In genomic region chr17:28877150-28877711, GRCh38 we compare ENCODE assay signal across 5 cellular contexts. TPM values are rescaled to one million over a fixed set of nuclear protein-coding genes. Genes with fewer than 3 reads are reported as not detected.
DNase-seq lines count a peak whose midpoint lies in the region; ATAC-seq, FAIRE-seq and TF ChIP-seq lines count a peak whose summit lies in the region.
"Not testable (repeated sequence)": the region's sequence is repeated elsewhere in the genome, so short reads cannot be mapped to it uniquely, and the experiment has no call there.

No MANE protein-coding gene starts in this region.

- H3K4me3 ChIP-seq in CD4-positive, CD25-positive, alpha-beta regulatory T cell (ENCODE audit: low read depth, low read length); RWPE2 (ENCODE audit: severe bottlenecking); K562; H1 (ENCODE audit: extremely low read depth in 1 of 4, insufficient read depth in 2 of 4, low read depth in 3 of 4, low read length in 4 of 4): not testable (repeated sequence)

- not testable (repeated sequence) for H4K5ac ChIP-seq in H1 (ENCODE audit: insufficient read length, low read depth, low read length)

- peaks cover 0 to 13% (median 5%) of the 10 kb centered on the region in 4 donors for H3K4me1 Mint-ChIP-seq in CD4-positive, CD25-positive, alpha-beta regulatory T cell
- H3K4me1 Mint-ChIP-seq in stimulated activated naive B cell treated with anti-CD40 and anti-IgM and Interleukin-4, amounts not matched to agents 10 μg/mL and 1 μg/mL and 100 μg/mL, for 72 hours, result peaks cover 16 to 25% of the 10 kb centered on the region in 2 donors

- peak overlapping the region in 2 of 3 donors; percentile 54 to 69 for H3K27ac Mint-ChIP-seq in CD4-positive, CD25-positive, alpha-beta regulatory T cell
- H3K27ac Mint-ChIP-seq in stimulated activated naive B cell treated with anti-CD40 and anti-IgM and Interleukin-4, amounts not matched to agents 10 μg/mL and 1 μg/mL and 100 μg/mL, for 72 hours, result peak overlapping the region; percentile 42

- H3K4ac ChIP-seq in H1 (replicated peaks; ENCODE audit: insufficient read length, low read depth, low read length), result not testable (repeated sequence)

- TF ChIP-seq EP300 in K562 (IDR thresholded peaks at IDR 0.05; ENCODE audit: low read length); H1 (IDR thresholded peaks at IDR 0.05; ENCODE audit: borderline replicate concordance in 1 of 2, low read depth in 2 of 2, low read length in 2 of 2): not testable (repeated sequence)

- POLR2A ChIA-PET in K562 (lab: Yijun Ruan, JAX), result interaction anchor here (1.1 kb wide), 2 partner anchors 52 to 151 kb away, joined by 3 read pairs; partner anchors contain the start of gene TLCD1
- POLR2A ChIA-PET in H1 (lab: Charles Lee; ENCODE audit: partially characterized antibody), result interaction anchor here (1.0 kb wide), 1 partner anchor 173 kb away, joined by 3 read pairs; no protein-coding TSS in a partner anchor

- not testable (repeated sequence) for H3K27me3 Mint-ChIP-seq in CD4-positive, CD25-positive, alpha-beta regulatory T cell; stimulated activated naive B cell treated with anti-CD40 and anti-IgM and Interleukin-4, amounts not matched to agents 10 μg/mL and 1 μg/mL and 100 μg/mL, for 72 hours

- FAIRE-seq in K562 (lab: Jason Lieb, UNC); H1 (lab: Jason Lieb, UNC): not testable (repeated sequence)

- not testable (repeated sequence) for H2AK5ac ChIP-seq in H1 (ENCODE audit: low read depth, low read length)

- H3K27me3 ChIP-seq in CD4-positive, CD25-positive, alpha-beta regulatory T cell (ENCODE audit: control insufficient read depth, insufficient read depth, low read length); RWPE2 (ENCODE audit: insufficient read depth, poor library complexity, severe bottlenecking); K562 (ENCODE audit: control insufficient read depth in 2 of 2, insufficient read depth in 2 of 2, low read length in 2 of 2); H1 (replicated peaks in 1 of 4; ENCODE audit: control insufficient read depth in 3 of 4, extremely low read depth in 1 of 4, insufficient read depth in 3 of 4, low read length in 3 of 4): not testable (repeated sequence)

- H4K91ac ChIP-seq in H1 (replicated peaks; ENCODE audit: insufficient read length, low read length), result not testable (repeated sequence)

- H2AFZ ChIP-seq in K562 (ENCODE audit: low read depth, low read length); H1 (ENCODE audit: low read length): not testable (repeated sequence)

- not testable (repeated sequence) for H4K20me1 ChIP-seq in K562 (replicated peaks; ENCODE audit: control insufficient read depth, insufficient read depth, low read length); H1 (replicated peaks in 1 of 2; ENCODE audit: control insufficient read depth in 1 of 2, insufficient read depth in 2 of 2, low read length in 2 of 2)

- not testable (repeated sequence) for H2BK12ac ChIP-seq in H1 (ENCODE audit: low read depth, low read length)

- not testable (repeated sequence) for H3K23ac ChIP-seq in H1 (ENCODE audit: insufficient read length)

- H3K23me2 ChIP-seq in H1 (ENCODE audit: low read depth, low read length), result not testable (repeated sequence)

- not testable (repeated sequence) for H2BK20ac ChIP-seq in H1 (ENCODE audit: low read length)

- not testable (repeated sequence) for H2BK120ac ChIP-seq in H1 (replicated peaks; ENCODE audit: low read depth, low read length)

- H3K36me3 ChIP-seq in CD4-positive, CD25-positive, alpha-beta regulatory T cell (ENCODE audit: control insufficient read depth, insufficient read depth, low read length), result peaks cover 33% of the 10 kb centered on the region
- peaks cover 36% of the 10 kb centered on the region for H3K36me3 ChIP-seq in RWPE2 (ENCODE audit: low read depth)
- peaks cover 43% of the 10 kb centered on the region for H3K36me3 ChIP-seq in K562 (ENCODE audit: control insufficient read depth, insufficient read depth, low read length)
- peaks cover 9 to 27% (median 19%) of the 10 kb centered on the region in 4 experiments; a peak in 6 of 8 replicates for H3K36me3 ChIP-seq in H1 (ENCODE audit: control insufficient read depth in 2 of 4, insufficient read depth in 4 of 4, low read length in 3 of 4)

- H3K14ac ChIP-seq in H1 (ENCODE audit: insufficient read length), result not testable (repeated sequence)

- intact Hi-C loops in K562 (cut with micrococcal nuclease), result not testable (repeated sequence)

- WGBS in K562 (ENCODE audit: insufficient coverage, low coverage, missing lambda C conversion rate), result 92% methylated on average over 6 of the region's 6 CpGs
- WGBS in H1 (ENCODE audit: extremely low coverage in 1 of 2, insufficient coverage in 1 of 2, insufficient read length in 1 of 2, insufficient replicate concordance in 2 of 2, low coverage in 1 of 2, low lambda C conversion rate in 2 of 2, missing lambda C conversion rate in 1 of 2), 2 experiments, result 85% methylated on average over 5 of the region's 6 CpGs; no CpG with 5 or more reads in 1 of the 2 experiments

- H3K9me3 Mint-ChIP-seq in CD4-positive, CD25-positive, alpha-beta regulatory T cell; stimulated activated naive B cell treated with anti-CD40 and anti-IgM and Interleukin-4, amounts not matched to agents 10 μg/mL and 1 μg/mL and 100 μg/mL, for 72 hours: not testable (repeated sequence)

- not testable (repeated sequence) for H3K9ac ChIP-seq in K562 (ENCODE audit: insufficient read depth in 1 of 2, low read depth in 2 of 2, low read length in 2 of 2); H1 (replicated peaks in 1 of 4; ENCODE audit: extremely low read depth in 1 of 4, low read depth in 3 of 4, low read length in 3 of 4)

- in situ Hi-C loops in K562 (cut with MboI), result not testable (repeated sequence)

- not testable (repeated sequence) for H3K56ac ChIP-seq in H1 (replicated peaks; ENCODE audit: insufficient read length, low read depth, low read length)

- not testable (repeated sequence) for H3K79me2 ChIP-seq in K562 (ENCODE audit: control insufficient read depth, insufficient read depth, low read length); H1 (ENCODE audit: control insufficient read depth in 1 of 2, insufficient read depth in 2 of 2, low read length in 2 of 2)

- H3K4me2 ChIP-seq in K562 (ENCODE audit: insufficient read depth, low read length); H1 (ENCODE audit: insufficient read depth in 1 of 2, low read depth in 2 of 2, low read length in 2 of 2): not testable (repeated sequence)

- TF ChIP-seq POLR2A in K562 (conservative IDR thresholded peaks at IDR 0.05); H1 (IDR thresholded peaks at IDR 0.05; ENCODE audit: control extremely low read depth in 1 of 2, low read depth in 2 of 2, low read length in 2 of 2): not testable (repeated sequence)

- not testable (repeated sequence) for H3K4me1 ChIP-seq in CD4-positive, CD25-positive, alpha-beta regulatory T cell (ENCODE audit: control insufficient read depth, insufficient read depth, low read length, poor library complexity, severe bottlenecking); H1 (replicated peaks in 1 of 4; ENCODE audit: control insufficient read depth in 3 of 4, insufficient read depth in 4 of 4, low read length in 3 of 4)
- H3K4me1 ChIP-seq in RWPE2 (ENCODE audit: insufficient read depth, poor library complexity, severe bottlenecking) (peaks cover 23% of the 10 kb centered on the region), K562 (replicated peaks in 1 of 2; ENCODE audit: control insufficient read depth in 2 of 2, insufficient read depth in 2 of 2, low read length in 2 of 2) (peaks cover 45 to 48% of the 10 kb centered on the region in 2 experiments)

- not testable (repeated sequence) for H3K4me3 Mint-ChIP-seq in CD4-positive, CD25-positive, alpha-beta regulatory T cell; stimulated activated naive B cell treated with anti-CD40 and anti-IgM and Interleukin-4, amounts not matched to agents 10 μg/mL and 1 μg/mL and 100 μg/mL, for 72 hours

- H3K79me1 ChIP-seq in H1 (ENCODE audit: low read depth, low read length), result not testable (repeated sequence)

- not testable (repeated sequence) for TF ChIP-seq RAD21 in K562 (CRISPR knock-in tag; conservative IDR thresholded peaks at IDR 0.05 in 1 of 2, IDR thresholded peaks at IDR 0.05 in 1 of 2); H1 (IDR thresholded peaks at IDR 0.05 in 1 of 2, conservative IDR thresholded peaks at IDR 0.05 in 1 of 2; ENCODE audit: low read depth in 2 of 2, low read length in 2 of 2)

- not testable (repeated sequence) for H2BK15ac ChIP-seq in H1 (ENCODE audit: low read length)

- ATAC-seq in CD4-positive, CD25-positive, alpha-beta regulatory T cell (ENCODE audit: low read depth in 2 of 2); RWPE2 (ENCODE audit: low read depth); K562; stimulated activated naive B cell treated with anti-CD40 and anti-IgM and Interleukin-4, amounts not matched to agents 10 μg/mL and 1 μg/mL and 100 μg/mL, for 72 hours (replicated peaks): not testable (repeated sequence)

- H4K8ac ChIP-seq in H1 (ENCODE audit: extremely low read depth, insufficient read depth, low read length), result not testable (repeated sequence)

- H3K9me1 ChIP-seq in K562 (ENCODE audit: control insufficient read depth, insufficient read depth, low read length), result not testable (repeated sequence)

- H3K27ac ChIP-seq in CD4-positive, CD25-positive, alpha-beta regulatory T cell (ENCODE audit: insufficient read depth, low read length, poor library complexity, severe bottlenecking); K562 (ENCODE audit: extremely low read depth, low read depth, low read length); H1 (ENCODE audit: low read depth, low read length): not testable (repeated sequence)
- H3K27ac ChIP-seq in RWPE2 (ENCODE audit: poor library complexity, severe bottlenecking), result peak overlapping the region; percentile 65

- not testable (repeated sequence) for H3K9me3 ChIP-seq in CD4-positive, CD25-positive, alpha-beta regulatory T cell (ENCODE audit: control insufficient read depth in 2 of 2, low read length in 2 of 2); RWPE2 (ENCODE audit: severe bottlenecking); K562 (replicated peaks; ENCODE audit: control insufficient read depth, insufficient read depth, low read depth, low read length); H1 (ENCODE audit: insufficient read depth in 2 of 2, low read depth in 1 of 2, low read length in 1 of 2)

- CTCF ChIA-PET in K562 (lab: Yijun Ruan, JAX; ENCODE audit: low intra/inter-chr PET ratio), result not testable (repeated sequence)
- CTCF ChIA-PET in H1 (lab: Charles Lee; ENCODE audit: partially characterized antibody), result interaction anchor here (0.9 to 5.7 kb wide), 4 partner anchors 25 to 147 kb away, joined by 4 to 73 read pairs (median 17); partner anchors contain the start of gene DHRS13

- not testable (repeated sequence) for H3K18ac ChIP-seq in H1 (ENCODE audit: extremely low read depth, low read length)

- not testable (repeated sequence) for TF ChIP-seq CTCF in RWPE2 (IDR thresholded peaks at IDR 0.05; ENCODE audit: poor library complexity, severe bottlenecking); K562 (IDR thresholded peaks at IDR 0.05 in 2 of 3, conservative IDR thresholded peaks at IDR 0.05 in 1 of 3; ENCODE audit: insufficient read depth in 2 of 3, low read depth in 1 of 3, low read length in 3 of 3); H1 (IDR thresholded peaks at IDR 0.05; ENCODE audit: control extremely low read depth in 1 of 3, insufficient read depth in 1 of 3, low read depth in 1 of 3, low read length in 3 of 3)

- peaks cover 24% of the 10 kb centered on the region for H3K36me3 Mint-ChIP-seq in CD4-positive, CD25-positive, alpha-beta regulatory T cell
- H3K36me3 Mint-ChIP-seq in stimulated activated naive B cell treated with anti-CD40 and anti-IgM and Interleukin-4, amounts not matched to agents 10 μg/mL and 1 μg/mL and 100 μg/mL, for 72 hours, result peaks cover 26 to 41% of the 10 kb centered on the region in 2 donors

- BruUV-seq in K562 (replicated peaks; lab: Mats Ljungman, UMichigan), result not testable (repeated sequence)

- not testable (repeated sequence) for H2BK5ac ChIP-seq in H1 (ENCODE audit: low read depth, low read length)

- not testable (repeated sequence) for DNase-seq in CD4-positive, CD25-positive, alpha-beta regulatory T cell; RWPE2 (ENCODE audit: low spot score); K562 (ENCODE audit: extremely low read depth in 1 of 4, low spot score in 3 of 4); H1 (ENCODE audit: low read depth in 1 of 2, low spot score in 2 of 2); stimulated activated naive B cell treated with anti-CD40 and anti-IgM and Interleukin-4, amounts not matched to agents 10 μg/mL and 1 μg/mL and 100 μg/mL, for 72 hours

RNA-seq across cellular contexts. Expression of gene FLOT2, which starts 20.3 kb away (rescaled TPM):
- total RNA-seq in CD4-positive, CD25-positive, alpha-beta regulatory T cell, result 167 TPM
- polyA plus RNA-seq in CD4-positive, CD25-positive, alpha-beta regulatory T cell, result 100 to 1,000 TPM; 268 to 345 (median 303) TPM
- total RNA-seq in K562 (2011; cell fraction: chromatin; rRNA removed; ENCODE audit: low replicate concordance), result 71.3 and 104 TPM in 2 replicates
- total RNA-seq in K562 (2011; cell fraction: nucleolus; rRNA removed), result 66.8 and 70.7 TPM in 2 replicates
- total RNA-seq in K562 (2011; cell fraction: nucleoplasm; rRNA removed), result 69.2 and 74.4 TPM in 2 replicates
- total RNA-seq in K562 (2014; rRNA removed), result 41.7 and 47.7 TPM in 2 replicates
- 22.8 and 28.5 TPM in 2 replicates for total RNA-seq in K562 (2014; rRNA removed; fragmentation: Illumina TruSeq; extraction: Trizol)
- total RNA-seq in K562 (2015; rRNA removed; fragmentation: Illumina TruSeq; extraction: Trizol), result 38.1 and 40.6 TPM in 2 replicates
- 138 and 143 TPM in 2 replicates for total RNA-seq in K562 (2021)
- polyA plus RNA-seq in K562 (2011; rRNA removed), result 90.8 and 99.7 TPM in 2 replicates
- 118 and 151 TPM in 2 replicates for polyA plus RNA-seq in K562 (2011; cell fraction: cytosol; rRNA removed)
- 86.5 and 110 TPM in 2 replicates for polyA plus RNA-seq in K562 (2011; cell fraction: nucleus; rRNA removed)
- polyA plus RNA-seq in K562 (2012), result 106 and 168 TPM in 2 replicates
- polyA plus RNA-seq in K562 (2014; fragmentation: Illumina TruSeq; extraction: Trizol), result 87.8 and 95.5 TPM in 2 replicates
- 10 to 100 TPM; 17.5 to 30.1 TPM for polyA plus RNA-seq in K562 (2014; fragmentation: Nextera tagmentation; extraction: Ambion mirVana)
- polyA plus RNA-seq in K562 (2014; rRNA removed), result 72.2 and 72.7 TPM in 2 replicates
- polyA minus RNA-seq in K562 (2011; rRNA and poly(A)+ RNA removed), result 114 and 143 TPM in 2 replicates
- 86.6 and 88.6 TPM in 2 replicates for polyA minus RNA-seq in K562 (2011; cell fraction: cytosol; rRNA and poly(A)+ RNA removed)
- 16.2 and 18.3 TPM in 2 replicates for polyA minus RNA-seq in K562 (2011; cell fraction: nucleus; rRNA and poly(A)+ RNA removed)
- 116 and 121 TPM in 2 replicates for total RNA-seq in H1 (2021; fragmentation: NEBNext Ultra II Directional; extraction: Animal tissue kit (Norgen Biotek cat#: 25700))
- 189 and 209 TPM in 2 replicates for polyA plus RNA-seq in H1 (2011; rRNA removed)
- 133 TPM for polyA plus RNA-seq in H1 (2011; cell fraction: cytosol; rRNA removed)
- polyA plus RNA-seq in H1 (2011; cell fraction: nucleus; rRNA removed), result 102 TPM
- 101 to 164 TPM (median 143 TPM) in 4 replicates for polyA plus RNA-seq in H1 (2012, experiment 1 of 2)
- 179 TPM for polyA plus RNA-seq in H1 (2012, experiment 2 of 2)
- polyA plus RNA-seq in H1 (2013, experiment 1 of 2), result 85.5 TPM
- polyA plus RNA-seq in H1 (2013, experiment 2 of 2), result 66.9 TPM
- 128 and 140 TPM in 2 replicates for polyA minus RNA-seq in H1 (2011; rRNA and poly(A)+ RNA removed)
- 88.1 TPM for polyA minus RNA-seq in H1 (2011; cell fraction: cytosol; rRNA and poly(A)+ RNA removed)
- 31.3 TPM for polyA minus RNA-seq in H1 (2011; cell fraction: nucleus; rRNA and poly(A)+ RNA removed)

RNA-seq across cellular contexts. Expression of gene ERAL1, which starts 22.4 kb away (rescaled TPM):
- 22.1 TPM for total RNA-seq in CD4-positive, CD25-positive, alpha-beta regulatory T cell
- polyA plus RNA-seq in CD4-positive, CD25-positive, alpha-beta regulatory T cell, result 10 to 100 TPM; 37.7 to 44.9 (median 42.7) TPM
- 47.5 and 136 TPM in 2 replicates for total RNA-seq in K562 (2011; cell fraction: chromatin; rRNA removed; ENCODE audit: low replicate concordance)
- total RNA-seq in K562 (2011; cell fraction: nucleolus; rRNA removed), result 90.7 and 91.3 TPM in 2 replicates
- 66.9 and 68.4 TPM in 2 replicates for total RNA-seq in K562 (2011; cell fraction: nucleoplasm; rRNA removed)
- total RNA-seq in K562 (2014; rRNA removed) (65.2 and 82.2 TPM in 2 replicates), K562 (2014; rRNA removed; fragmentation: Illumina TruSeq; extraction: Trizol) (35.9 and 37.5 TPM in 2 replicates), K562 (2015; rRNA removed; fragmentation: Illumina TruSeq; extraction: Trizol) (42.2 and 44.8 TPM in 2 replicates), K562 (2021) (97.5 and 98.3 TPM in 2 replicates)
- polyA plus RNA-seq in K562 (2011; rRNA removed) (123 and 132 TPM in 2 replicates), K562 (2014; fragmentation: Illumina TruSeq; extraction: Trizol) (143 and 149 TPM in 2 replicates), K562 (2014; fragmentation: Nextera tagmentation; extraction: Ambion mirVana) (100 to 1,000 TPM; 306 to 351 TPM), K562 (2014; rRNA removed) (106 and 135 TPM in 2 replicates), H1 (2011; rRNA removed) (122 and 143 TPM in 2 replicates)
- 145 and 255 TPM in 2 replicates for polyA plus RNA-seq in K562 (2011; cell fraction: cytosol; rRNA removed)
- 106 and 137 TPM in 2 replicates for polyA plus RNA-seq in K562 (2011; cell fraction: nucleus; rRNA removed)
- polyA plus RNA-seq in K562 (2012), result 90.4 and 103 TPM in 2 replicates
- polyA minus RNA-seq in K562 (2011; rRNA and poly(A)+ RNA removed), result 74.6 and 135 TPM in 2 replicates
- 72.4 and 111 TPM in 2 replicates for polyA minus RNA-seq in K562 (2011; cell fraction: cytosol; rRNA and poly(A)+ RNA removed)
- 45.1 and 67.7 TPM in 2 replicates for polyA minus RNA-seq in K562 (2011; cell fraction: nucleus; rRNA and poly(A)+ RNA removed)
- total RNA-seq in H1 (2021; fragmentation: NEBNext Ultra II Directional; extraction: Animal tissue kit (Norgen Biotek cat#: 25700)), result 67.8 and 77.1 TPM in 2 replicates
- polyA plus RNA-seq in H1 (2011; cell fraction: cytosol; rRNA removed), result 114 TPM
- polyA plus RNA-seq in H1 (2011; cell fraction: nucleus; rRNA removed), result 126 TPM
- polyA plus RNA-seq in H1 (2012, experiment 1 of 2), result 78.6 to 93.8 TPM (median 90.0 TPM) in 4 replicates
- 103 TPM for polyA plus RNA-seq in H1 (2012, experiment 2 of 2)
- 62.0 TPM for polyA plus RNA-seq in H1 (2013, experiment 1 of 2)
- 63.0 TPM for polyA plus RNA-seq in H1 (2013, experiment 2 of 2)
- 114 and 115 TPM in 2 replicates for polyA minus RNA-seq in H1 (2011; rRNA and poly(A)+ RNA removed)
- polyA minus RNA-seq in H1 (2011; cell fraction: cytosol; rRNA and poly(A)+ RNA removed), result 73.9 TPM
- polyA minus RNA-seq in H1 (2011; cell fraction: nucleus; rRNA and poly(A)+ RNA removed), result 36.1 TPM

RNA-seq across cellular contexts. Expression of gene DHRS13, which starts 25.6 kb away (rescaled TPM):
- total RNA-seq in CD4-positive, CD25-positive, alpha-beta regulatory T cell, result 21.1 TPM
- polyA plus RNA-seq in CD4-positive, CD25-positive, alpha-beta regulatory T cell, result 10 to 100 TPM; 15.0 to 21.1 (median 17.7) TPM
- total RNA-seq in K562 (2011; cell fraction: chromatin; rRNA removed; ENCODE audit: low replicate concordance), result 64.4 and 82.9 TPM in 2 replicates
- total RNA-seq in K562 (2011; cell fraction: nucleolus; rRNA removed), result 76.9 and 79.7 TPM in 2 replicates
- total RNA-seq in K562 (2011; cell fraction: nucleoplasm; rRNA removed), result 79.7 and 82.1 TPM in 2 replicates
- 52.3 and 56.7 TPM in 2 replicates for total RNA-seq in K562 (2014; rRNA removed)
- 21.5 and 25.2 TPM in 2 replicates for total RNA-seq in K562 (2014; rRNA removed; fragmentation: Illumina TruSeq; extraction: Trizol)
- 31.2 and 33.5 TPM in 2 replicates for total RNA-seq in K562 (2015; rRNA removed; fragmentation: Illumina TruSeq; extraction: Trizol)
- 39.5 and 42.4 TPM in 2 replicates for total RNA-seq in K562 (2021)
- polyA plus RNA-seq in K562 (2011; rRNA removed), result 26.9 and 36.3 TPM in 2 replicates
- polyA plus RNA-seq in K562 (2011; cell fraction: cytosol; rRNA removed), result 40.5 and 70.4 TPM in 2 replicates
- 24.6 and 32.8 TPM in 2 replicates for polyA plus RNA-seq in K562 (2011; cell fraction: nucleus; rRNA removed)
- 19.4 and 24.0 TPM in 2 replicates for polyA plus RNA-seq in K562 (2012)
- 30.2 and 32.3 TPM in 2 replicates for polyA plus RNA-seq in K562 (2014; fragmentation: Illumina TruSeq; extraction: Trizol)
- polyA plus RNA-seq in K562 (2014; fragmentation: Nextera tagmentation; extraction: Ambion mirVana), result under 1 TPM in 1 of 2 experiments, not detected in 1; 0.32 TPM
- polyA plus RNA-seq in K562 (2014; rRNA removed), result 44.9 and 53.3 TPM in 2 replicates
- polyA minus RNA-seq in K562 (2011; rRNA and poly(A)+ RNA removed), result 25.0 and 26.0 TPM in 2 replicates
- polyA minus RNA-seq in K562 (2011; cell fraction: cytosol; rRNA and poly(A)+ RNA removed), result 14.7 and 20.7 TPM in 2 replicates
- 16.6 and 16.9 TPM in 2 replicates for polyA minus RNA-seq in K562 (2011; cell fraction: nucleus; rRNA and poly(A)+ RNA removed)
- total RNA-seq in H1 (2021; fragmentation: NEBNext Ultra II Directional; extraction: Animal tissue kit (Norgen Biotek cat#: 25700)), result 22.1 and 23.7 TPM in 2 replicates
- 30.0 and 33.9 TPM in 2 replicates for polyA plus RNA-seq in H1 (2011; rRNA removed)
- polyA plus RNA-seq in H1 (2011; cell fraction: cytosol; rRNA removed), result 31.3 TPM
- 26.4 TPM for polyA plus RNA-seq in H1 (2011; cell fraction: nucleus; rRNA removed)
- polyA plus RNA-seq in H1 (2012, experiment 1 of 2), result 9.0 to 18.0 TPM (median 17.3 TPM) in 4 replicates
- polyA plus RNA-seq in H1 (2012, experiment 2 of 2), result 21.1 TPM
- 29.1 TPM for polyA plus RNA-seq in H1 (2013, experiment 1 of 2)
- 30.8 TPM for polyA plus RNA-seq in H1 (2013, experiment 2 of 2)
- 18.9 and 19.8 TPM in 2 replicates for polyA minus RNA-seq in H1 (2011; rRNA and poly(A)+ RNA removed)
- 12.2 TPM for polyA minus RNA-seq in H1 (2011; cell fraction: cytosol; rRNA and poly(A)+ RNA removed)
- polyA minus RNA-seq in H1 (2011; cell fraction: nucleus; rRNA and poly(A)+ RNA removed), result 14.2 TPM

RNA-seq across cellular contexts. Expression of gene FAM222B, which starts 34.6 kb away (rescaled TPM):
- total RNA-seq in CD4-positive, CD25-positive, alpha-beta regulatory T cell, result 23.4 TPM
- 10 to 100 TPM in 2 of 4 donors, 1 to 10 TPM in 2; 4.4 to 13.5 (median 11.1) TPM for polyA plus RNA-seq in CD4-positive, CD25-positive, alpha-beta regulatory T cell
- total RNA-seq in K562 (2011; cell fraction: chromatin; rRNA removed; ENCODE audit: low replicate concordance), result 115 and 118 TPM in 2 replicates
- 34.0 and 45.9 TPM in 2 replicates for total RNA-seq in K562 (2011; cell fraction: nucleolus; rRNA removed)
- 86.2 and 134 TPM in 2 replicates for total RNA-seq in K562 (2011; cell fraction: nucleoplasm; rRNA removed)
- 7.4 and 14.0 TPM in 2 replicates for total RNA-seq in K562 (2014; rRNA removed)
- total RNA-seq in K562 (2014; rRNA removed; fragmentation: Illumina TruSeq; extraction: Trizol), result 7.5 and 8.5 TPM in 2 replicates
- total RNA-seq in K562 (2015; rRNA removed; fragmentation: Illumina TruSeq; extraction: Trizol), result 8.5 TPM in 2 replicates
- 31.1 and 32.9 TPM in 2 replicates for total RNA-seq in K562 (2021)
- 7.3 and 8.3 TPM in 2 replicates for polyA plus RNA-seq in K562 (2011; rRNA removed)
- polyA plus RNA-seq in K562 (2011; cell fraction: cytosol; rRNA removed), result 11.9 and 18.3 TPM in 2 replicates
- polyA plus RNA-seq in K562 (2011; cell fraction: nucleus; rRNA removed), result 10.0 and 18.6 TPM in 2 replicates
- 21.1 and 26.3 TPM in 2 replicates for polyA plus RNA-seq in K562 (2012)
- 34.5 and 34.6 TPM in 2 replicates for polyA plus RNA-seq in K562 (2014; fragmentation: Illumina TruSeq; extraction: Trizol)
- 1 to 10 TPM; 4.0 to 6.7 TPM for polyA plus RNA-seq in K562 (2014; fragmentation: Nextera tagmentation; extraction: Ambion mirVana)
- polyA plus RNA-seq in K562 (2014; rRNA removed), result 10.9 TPM in 2 replicates
- polyA minus RNA-seq in K562 (2011; rRNA and poly(A)+ RNA removed), result 17.9 and 18.4 TPM in 2 replicates
- 20.8 and 24.7 TPM in 2 replicates for polyA minus RNA-seq in K562 (2011; cell fraction: cytosol; rRNA and poly(A)+ RNA removed)
- 7.1 and 7.9 TPM in 2 replicates for polyA minus RNA-seq in K562 (2011; cell fraction: nucleus; rRNA and poly(A)+ RNA removed)
- 81.7 and 86.6 TPM in 2 replicates for total RNA-seq in H1 (2021; fragmentation: NEBNext Ultra II Directional; extraction: Animal tissue kit (Norgen Biotek cat#: 25700))
- 42.1 and 63.9 TPM in 2 replicates for polyA plus RNA-seq in H1 (2011; rRNA removed)
- polyA plus RNA-seq in H1 (2011; cell fraction: cytosol; rRNA removed), result 21.4 TPM
- 38.1 TPM for polyA plus RNA-seq in H1 (2011; cell fraction: nucleus; rRNA removed)
- 60.6 to 73.4 TPM (median 66.4 TPM) in 4 replicates for polyA plus RNA-seq in H1 (2012, experiment 1 of 2)
- 59.5 TPM for polyA plus RNA-seq in H1 (2012, experiment 2 of 2)
- polyA plus RNA-seq in H1 (2013, experiment 1 of 2), result 94.8 TPM
- polyA plus RNA-seq in H1 (2013, experiment 2 of 2), result 101 TPM
- 40.1 and 42.1 TPM in 2 replicates for polyA minus RNA-seq in H1 (2011; rRNA and poly(A)+ RNA removed)
- 58.4 TPM for polyA minus RNA-seq in H1 (2011; cell fraction: cytosol; rRNA and poly(A)+ RNA removed)
- 45.2 TPM for polyA minus RNA-seq in H1 (2011; cell fraction: nucleus; rRNA and poly(A)+ RNA removed)
